ENCODE assay signal across 2 cellular contexts in the genomic region with DNA sequence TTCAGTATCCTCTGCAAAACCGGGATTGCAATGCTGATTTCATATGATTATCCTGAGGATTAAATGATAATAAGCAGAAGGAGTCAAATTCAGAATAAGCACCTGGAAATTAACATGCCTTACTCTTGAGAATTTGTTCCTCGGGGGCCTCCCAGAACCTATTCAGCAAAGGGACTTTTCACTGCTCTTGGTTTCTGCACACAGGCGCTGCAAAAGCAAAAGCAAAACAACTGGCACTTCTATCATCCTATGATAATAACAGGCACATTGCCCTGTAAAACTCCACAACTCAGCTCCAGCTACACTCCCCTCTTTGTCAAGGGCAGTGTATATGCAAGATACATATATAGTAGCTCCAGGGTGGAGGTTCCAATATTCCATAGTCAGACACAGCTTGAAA.
TF ChIP-seq lines count a peak whose summit lies in the region.

No MANE protein-coding gene starts in this region.

TF ChIP-seq in GM23338, 12 proteins besides CTCF, POLR2A, EP300 and RAD21 (continued from another document):
- TF ChIP-seq ZNF462 (CRISPR knock-in tag; IDR thresholded peaks at IDR 0.05) (no peak), ETS1 (IDR thresholded peaks at IDR 0.05) (no peak)

TF ChIP-seq in GM12878, 131 proteins besides CTCF, POLR2A, EP300 and RAD21 (continued from another document):
- no peak for TF ChIP-seq IRF3 (IDR thresholded peaks at IDR 0.05)
- no peak for TF ChIP-seq STAT1 (conservative IDR thresholded peaks at IDR 0.05)
- TF ChIP-seq SMAD1 (IDR thresholded peaks at IDR 0.05; ENCODE audit: low read depth, partially characterized antibody), result no peak
- TF ChIP-seq NFXL1 (IDR thresholded peaks at IDR 0.05; ENCODE audit: borderline replicate concordance), result no peak
- no peak for TF ChIP-seq SREBF1 (IDR thresholded peaks at IDR 0.05; ENCODE audit: low read length)
- TF ChIP-seq, protein P1, sequence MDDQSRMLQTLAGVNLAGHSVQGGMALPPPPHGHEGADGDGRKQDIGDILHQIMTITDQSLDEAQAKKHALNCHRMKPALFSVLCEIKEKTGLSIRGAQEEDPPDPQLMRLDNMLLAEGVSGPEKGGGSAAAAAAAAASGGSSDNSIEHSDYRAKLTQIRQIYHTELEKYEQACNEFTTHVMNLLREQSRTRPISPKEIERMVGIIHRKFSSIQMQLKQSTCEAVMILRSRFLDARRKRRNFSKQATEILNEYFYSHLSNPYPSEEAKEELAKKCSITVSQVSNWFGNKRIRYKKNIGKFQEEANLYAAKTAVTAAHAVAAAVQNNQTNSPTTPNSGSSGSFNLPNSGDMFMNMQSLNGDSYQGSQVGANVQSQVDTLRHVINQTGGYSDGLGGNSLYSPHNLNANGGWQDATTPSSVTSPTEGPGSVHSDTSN (IDR thresholded peaks at IDR 0.05; ENCODE audit: insufficient replicate concordance, low read depth, low read length), result no peak
- TF ChIP-seq, protein P2, sequence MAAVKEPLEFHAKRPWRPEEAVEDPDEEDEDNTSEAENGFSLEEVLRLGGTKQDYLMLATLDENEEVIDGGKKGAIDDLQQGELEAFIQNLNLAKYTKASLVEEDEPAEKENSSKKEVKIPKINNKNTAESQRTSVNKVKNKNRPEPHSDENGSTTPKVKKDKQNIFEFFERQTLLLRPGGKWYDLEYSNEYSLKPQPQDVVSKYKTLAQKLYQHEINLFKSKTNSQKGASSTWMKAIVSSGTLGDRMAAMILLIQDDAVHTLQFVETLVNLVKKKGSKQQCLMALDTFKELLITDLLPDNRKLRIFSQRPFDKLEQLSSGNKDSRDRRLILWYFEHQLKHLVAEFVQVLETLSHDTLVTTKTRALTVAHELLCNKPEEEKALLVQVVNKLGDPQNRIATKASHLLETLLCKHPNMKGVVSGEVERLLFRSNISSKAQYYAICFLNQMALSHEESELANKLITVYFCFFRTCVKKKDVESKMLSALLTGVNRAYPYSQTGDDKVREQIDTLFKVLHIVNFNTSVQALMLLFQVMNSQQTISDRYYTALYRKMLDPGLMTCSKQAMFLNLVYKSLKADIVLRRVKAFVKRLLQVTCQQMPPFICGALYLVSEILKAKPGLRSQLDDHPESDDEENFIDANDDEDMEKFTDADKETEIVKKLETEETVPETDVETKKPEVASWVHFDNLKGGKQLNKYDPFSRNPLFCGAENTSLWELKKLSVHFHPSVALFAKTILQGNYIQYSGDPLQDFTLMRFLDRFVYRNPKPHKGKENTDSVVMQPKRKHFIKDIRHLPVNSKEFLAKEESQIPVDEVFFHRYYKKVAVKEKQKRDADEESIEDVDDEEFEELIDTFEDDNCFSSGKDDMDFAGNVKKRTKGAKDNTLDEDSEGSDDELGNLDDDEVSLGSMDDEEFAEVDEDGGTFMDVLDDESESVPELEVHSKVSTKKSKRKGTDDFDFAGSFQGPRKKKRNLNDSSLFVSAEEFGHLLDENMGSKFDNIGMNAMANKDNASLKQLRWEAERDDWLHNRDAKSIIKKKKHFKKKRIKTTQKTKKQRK (IDR thresholded peaks at IDR 0.05; ENCODE audit: low read depth, low read length), result no peak
- no peak for TF ChIP-seq WRNIP1 (IDR thresholded peaks at IDR 0.05; ENCODE audit: borderline replicate concordance, low read depth, low read length)
- no peak for TF ChIP-seq RBBP5 (conservative IDR thresholded peaks at IDR 0.05)
- TF ChIP-seq RB1 (IDR thresholded peaks at IDR 0.05; ENCODE audit: borderline replicate concordance), result no peak
TF ChIP-seq in GM12878: peak in this region for 0.
